ENCODE assay signal across 19 cellular contexts in genomic region chr11:48384670-48385069, GRCh38.
DNase-seq lines count a peak whose midpoint lies in the region; ATAC-seq and TF ChIP-seq lines count a peak whose summit lies in the region.
"Had no signal": no experiment of that assay in that cellular context is flagged by ENCODE, and none has a peak within 500 bp of the region (broad histone marks: within the 10 kb centered on the region; RNA-seq: fewer than 3 reads in every experiment).

No MANE protein-coding gene starts in this region.

- no peak overlapping the region for H2AFZ ChIP-seq in KMS-11 (ENCODE audit: low read depth)
- H2AFZ ChIP-seq: parathyroid adenoma had no signal

- TF ChIP-seq CTCF in KMS-11 (conservative IDR thresholded peaks at IDR 0.05; ENCODE audit: low read depth, low read length) = peak; percentile 51

- no peak overlapping the region for H3K9ac ChIP-seq in KMS-11
- H3K9ac ChIP-seq: parathyroid adenoma had no signal

- H3K4me3 ChIP-seq in KMS-11 (IDR thresholded peaks at IDR 0.05; ENCODE audit: insufficient read depth, low read depth, low read length) = no peak overlapping the region
- H3K4me3 ChIP-seq: coronary artery, MG63, smooth muscle cell, thyroid gland had no signal

- peak; percentile 5 for DNase-seq in stimulated activated naive CD8-positive, alpha-beta T cell treated with anti-CD3 and anti-CD28 coated beads, Interleukin-15, Interleukin-2, amounts not matched to agents 100 U/mL and 50 U/mL, for 24 hours
- DNase-seq in stimulated activated naive CD8-positive, alpha-beta T cell treated with anti-CD3 and anti-CD28 coated beads, Interleukin-15, amount 100 ng/mL, for 72 hours = no peak
- peak; percentile 8 for DNase-seq in RPMI8226
- DNase-seq in DMS153 (lab: John Stamatoyannopoulos, UW) = no peak
- no peak for DNase-seq in anterior cingulate cortex (lab: John Stamatoyannopoulos, UW)
- DNase-seq in NCI-H1417 treated with DMSO at 0.1 percent for 48 hours (lab: John Stamatoyannopoulos, UW) = no peak
- DNase-seq: activated CD4-positive, alpha-beta T cell treated with anti-CD3 and anti-CD28 coated beads for 4 hours; activated naive CD4-positive, alpha-beta T cell treated with Interleukin-2 at 50 U/mL for 16 hours; Calu3; MG63; NCI-H2171; SIG-M5; T1000; thyroid gland had no signal

- no peak overlapping the region for H3K4me2 ChIP-seq in KMS-11
- H3K4me2 ChIP-seq: smooth muscle cell had no signal

- H3K4me1 ChIP-seq in KMS-11 (ENCODE audit: low read depth, poor library complexity, severe bottlenecking) = no peaks in the 10 kb centered on the region
- H3K4me1 ChIP-seq: parathyroid adenoma, thyroid gland had no signal

- no peak overlapping the region for H3K27ac Mint-ChIP-seq in stimulated activated naive CD8-positive, alpha-beta T cell treated with anti-CD3 and anti-CD28 coated beads, Interleukin-15, amount 100 ng/mL, for 72 hours

- no peaks in the 10 kb centered on the region for H3K79me2 ChIP-seq in KMS-11 (ENCODE audit: insufficient read depth, low read depth)
- H3K79me2 ChIP-seq: parathyroid adenoma had no signal

- H3K9me3 Mint-ChIP-seq in stimulated activated naive CD8-positive, alpha-beta T cell treated with anti-CD3 and anti-CD28 coated beads, Interleukin-15, amount 100 ng/mL, for 72 hours = peaks cover 21 to 27% of the 10 kb centered on the region in 2 donors

- H3K27me3 ChIP-seq in KMS-11 (ENCODE audit: insufficient read depth, low read depth) = no peaks in the 10 kb centered on the region
- H3K27me3 ChIP-seq: MG63, thyroid gland had no signal

- H3K4me3 Mint-ChIP-seq in stimulated activated naive CD8-positive, alpha-beta T cell treated with anti-CD3 and anti-CD28 coated beads, Interleukin-15, amount 100 ng/mL, for 72 hours = no peak overlapping the region

- ATAC-seq in stimulated activated naive CD8-positive, alpha-beta T cell treated with anti-CD3 and anti-CD28 coated beads, Interleukin-15, Interleukin-2, amounts not matched to agents 100 U/mL and 50 U/mL, for 24 hours = no peak
- ATAC-seq in stimulated activated naive CD8-positive, alpha-beta T cell treated with anti-CD3 and anti-CD28 coated beads, Interleukin-15, amount 100 ng/mL, for 72 hours = no peak
- ATAC-seq in GM18498 (IDR thresholded peaks at IDR 0.05; ENCODE audit: unreplicated experiment) = no peak

- no peaks in the 10 kb centered on the region for H3K36me3 ChIP-seq in KMS-11 (ENCODE audit: insufficient read depth)
- H3K36me3 ChIP-seq: MG63, thyroid gland had no signal

- no peak overlapping the region for H3K27ac ChIP-seq in KMS-11
- H3K27ac ChIP-seq: coronary artery, parathyroid adenoma, thyroid gland had no signal

- no peaks in the 10 kb centered on the region for H3K27me3 Mint-ChIP-seq in stimulated activated naive CD8-positive, alpha-beta T cell treated with anti-CD3 and anti-CD28 coated beads, Interleukin-15, amount 100 ng/mL, for 72 hours

- H4K20me1 ChIP-seq in KMS-11 (ENCODE audit: insufficient read depth) = no peaks in the 10 kb centered on the region

- H3K4me1 Mint-ChIP-seq in stimulated activated naive CD8-positive, alpha-beta T cell treated with anti-CD3 and anti-CD28 coated beads, Interleukin-15, amount 100 ng/mL, for 72 hours = no peaks in the 10 kb centered on the region

Comparison
In these comparisons a context has a peak if more than half of its experiments do, and no peak if none do; other contexts are left out.
1. DNase-seq: peak in stimulated activated naive CD8-positive, alpha-beta T cell treated with anti-CD3 and anti-CD28 coated beads, Interleukin-15, Interleukin-2, amounts not matched to agents 100 U/mL and 50 U/mL, for 24 hours (single experiment) and RPMI8226 (single experiment); none in stimulated activated naive CD8-positive, alpha-beta T cell treated with anti-CD3 and anti-CD28 coated beads, Interleukin-15, amount 100 ng/mL, for 72 hours (0 of 2), DMS153 (single experiment), anterior cingulate cortex (0 of 58) and NCI-H1417 treated with DMSO at 0.1 percent for 48 hours (single experiment).